In genomic region chr11:82734120-82734479, GRCh38 we compare ENCODE assay signal across 9 cellular contexts. TPM values are rescaled to one million over a fixed set of nuclear protein-coding genes. Genes with fewer than 3 reads are reported as not detected.
DNase-seq lines count a peak whose midpoint lies in the region; ATAC-seq, FAIRE-seq and TF ChIP-seq lines count a peak whose summit lies in the region.
"Had no signal": no experiment of that assay in that cellular context is flagged by ENCODE, and none has a peak within 500 bp of the region (broad histone marks: within the 10 kb centered on the region; RNA-seq: fewer than 3 reads in every experiment).

No MANE protein-coding gene starts in this region.

- 20% methylated on average over 9 of the region's 9 CpGs for WGBS in K562 (ENCODE audit: insufficient coverage, low coverage, missing lambda C conversion rate)
- no CpG with 5 or more reads among the region's 9 CpGs for WGBS in mesendoderm (ENCODE audit: extremely low coverage, insufficient coverage, low lambda C conversion rate)
- 25% methylated on average over 9 of the region's 9 CpGs for WGBS in testis, 2 donors

- no peak overlapping the region for H2BK5ac ChIP-seq in mesendoderm (ENCODE audit: low read length)

- H3K27me3 ChIP-seq in K562 (ENCODE audit: control insufficient read depth in 2 of 2, insufficient read depth in 2 of 2, low read length in 2 of 2) (peaks cover 16 to 40% of the 10 kb centered on the region in 2 experiments; a peak in 4 of 5 replicates), mesendoderm (ENCODE audit: insufficient read depth, low read length, poor library complexity) (peaks cover 21% of the 10 kb centered on the region), testis (no peaks in the 10 kb centered on the region)

- H3K9me3 ChIP-seq in K562 (replicated peaks; ENCODE audit: control insufficient read depth, insufficient read depth, low read depth, low read length) (no peaks in the 10 kb centered on the region), testis (no peaks in the 10 kb centered on the region)

- no peak overlapping the region for H3K27ac ChIP-seq in K562 (ENCODE audit: extremely low read depth, low read depth, low read length)
- no peak overlapping the region for H3K27ac ChIP-seq in mesendoderm (ENCODE audit: low read depth, low read length)
- peak overlapping the region in 1 of 2 donors; percentile 36 for H3K27ac ChIP-seq in testis

- no peak for FAIRE-seq in K562 (lab: Jason Lieb, UNC)
- FAIRE-seq: GM18507 had no signal

- H2BK15ac ChIP-seq in mesendoderm (replicated peaks; ENCODE audit: low read depth), result no peak overlapping the region

- H3K79me2 ChIP-seq in K562 (ENCODE audit: control insufficient read depth, insufficient read depth, low read length) (no peaks in the 10 kb centered on the region), mesendoderm (ENCODE audit: control insufficient read depth, insufficient read depth, low read length) (no peaks in the 10 kb centered on the region)

- POLR2A ChIA-PET in K562 (lab: Yijun Ruan, JAX), result interaction anchor here (0.6 to 0.8 kb wide), 3 partner anchors 60 to 548 kb away, joined by 3 read pairs; no protein-coding TSS in a partner anchor

- peak overlapping the region; percentile 5 for H3K4me3 Mint-ChIP-seq in activated CD8-positive, alpha-beta memory T cell treated with anti-CD3 and anti-CD28 coated beads, Interleukin-2, amount 10 ng/mL, durations not matched to agents 7 days and 5 days

- H2BK120ac ChIP-seq in mesendoderm (ENCODE audit: low read depth, low read length), result no peak overlapping the region

- H3K79me1 ChIP-seq in mesendoderm (ENCODE audit: low read length), result no peaks in the 10 kb centered on the region

- BruUV-seq in K562 (replicated peaks; lab: Mats Ljungman, UMichigan), result no TSS peak

- H3K4me1 Mint-ChIP-seq in activated CD8-positive, alpha-beta memory T cell treated with anti-CD3 and anti-CD28 coated beads, Interleukin-2, amount 10 ng/mL, durations not matched to agents 7 days and 5 days, result peaks cover 4% of the 10 kb centered on the region

- no peak overlapping the region for H3K27ac Mint-ChIP-seq in activated CD8-positive, alpha-beta memory T cell treated with anti-CD3 and anti-CD28 coated beads, Interleukin-2, amount 10 ng/mL, durations not matched to agents 7 days and 5 days

- no peak overlapping the region for H2AK5ac ChIP-seq in mesendoderm (ENCODE audit: low read length)

- no peaks in the 10 kb centered on the region for H3K36me3 Mint-ChIP-seq in activated CD8-positive, alpha-beta memory T cell treated with anti-CD3 and anti-CD28 coated beads, Interleukin-2, amount 10 ng/mL, durations not matched to agents 7 days and 5 days

- no peak overlapping the region for H3K4ac ChIP-seq in mesendoderm (ENCODE audit: low read depth, low read length)

- TF ChIP-seq RAD21 in K562 (CRISPR knock-in tag; conservative IDR thresholded peaks at IDR 0.05 in 1 of 2, IDR thresholded peaks at IDR 0.05 in 1 of 2), result no peak

- H2AFZ ChIP-seq in K562 (ENCODE audit: low read depth, low read length), result peak overlapping the region; percentile 88

- no peak for TF ChIP-seq POLR2A in K562 (conservative IDR thresholded peaks at IDR 0.05)
- no peak for TF ChIP-seq POLR2A in testis (IDR thresholded peaks at IDR 0.05)

- no peak for TF ChIP-seq EP300 in K562 (IDR thresholded peaks at IDR 0.05; ENCODE audit: low read length)

- no peak for TF ChIP-seq CTCF in K562 (IDR thresholded peaks at IDR 0.05 in 2 of 3, conservative IDR thresholded peaks at IDR 0.05 in 1 of 3; ENCODE audit: insufficient read depth in 2 of 3, low read depth in 1 of 3, low read length in 3 of 3)
- no peak for TF ChIP-seq CTCF in testis (IDR thresholded peaks at IDR 0.05)

- ATAC-seq in activated CD8-positive, alpha-beta memory T cell treated with anti-CD3 and anti-CD28 coated beads, Interleukin-2, amount 10 ng/mL, durations not matched to agents 7 days and 5 days, result no peak
- ATAC-seq in K562 (no peak), HG03025 (IDR thresholded peaks at IDR 0.05; ENCODE audit: low FRiP score, unreplicated experiment) (no peak)

- no peaks in the 10 kb centered on the region for H3K9me3 Mint-ChIP-seq in activated CD8-positive, alpha-beta memory T cell treated with anti-CD3 and anti-CD28 coated beads, Interleukin-2, amount 10 ng/mL, durations not matched to agents 7 days and 5 days (ENCODE audit: low read depth)

- no peak overlapping the region for H3K23ac ChIP-seq in mesendoderm (ENCODE audit: low read length)

- peak overlapping the region; percentile 65 for H3K4me2 ChIP-seq in K562 (ENCODE audit: insufficient read depth, low read length)
- peak overlapping the region; percentile 86 for H3K4me2 ChIP-seq in mesendoderm (ENCODE audit: low read length)

- H3K9ac ChIP-seq in K562 (ENCODE audit: insufficient read depth in 1 of 2, low read depth in 2 of 2, low read length in 2 of 2), result no peak overlapping the region; a peak in 1 of 4 replicates
- peak overlapping the region; percentile 73 for H3K9ac ChIP-seq in mesendoderm (ENCODE audit: low read length)

- no peak for DNase-seq in activated CD8-positive, alpha-beta memory T cell treated with anti-CD3 and anti-CD28 coated beads, Interleukin-2, amount 10 ng/mL, durations not matched to agents 7 days and 5 days
- DNase-seq in activated CD8-positive, alpha-beta memory T cell treated with anti-CD3 and anti-CD28 coated beads, Interleukin-2, amount 50 U/mL, for 48 hours, result no peak
- no peak for DNase-seq in K562 (ENCODE audit: extremely low read depth in 1 of 4, low spot score in 3 of 4)
- no peak for DNase-seq in mesendoderm
- no peak for DNase-seq in testis
- no peak for DNase-seq in T1000 (lab: John Stamatoyannopoulos, UW)
- DNase-seq in ACHN, result no peak

- H3K4me1 ChIP-seq in K562 (replicated peaks in 1 of 2; ENCODE audit: control insufficient read depth in 2 of 2, insufficient read depth in 2 of 2, low read length in 2 of 2) (peaks cover 2 to 19% of the 10 kb centered on the region in 2 experiments; a peak in 4 of 5 replicates), mesendoderm (ENCODE audit: control insufficient read depth, low read depth, low read length) (peaks cover 8% of the 10 kb centered on the region), testis (no peaks in the 10 kb centered on the region)

- H4K20me1 ChIP-seq in K562 (replicated peaks; ENCODE audit: control insufficient read depth, insufficient read depth, low read length), result no peaks in the 10 kb centered on the region

- no peaks in the 10 kb centered on the region for H3K36me3 ChIP-seq in K562 (ENCODE audit: control insufficient read depth, insufficient read depth, low read length)
- no peaks in the 10 kb centered on the region for H3K36me3 ChIP-seq in mesendoderm (ENCODE audit: control insufficient read depth, insufficient read depth, low read length)
- H3K36me3 ChIP-seq in testis (ENCODE audit: low read depth, missing control alignments), result no peaks in the 10 kb centered on the region

- no peak overlapping the region for H4K5ac ChIP-seq in mesendoderm (ENCODE audit: low read length)

- H4K8ac ChIP-seq in mesendoderm (ENCODE audit: low read depth, low read length), result no peak overlapping the region

- peak overlapping the region; percentile 44 for H3K4me3 ChIP-seq in K562
- H3K4me3 ChIP-seq in mesendoderm (ENCODE audit: low read length), result no peak overlapping the region
- peak overlapping the region; percentile 52 to 59 for H3K4me3 ChIP-seq in testis

- peaks cover 78% of the 10 kb centered on the region for H3K27me3 Mint-ChIP-seq in activated CD8-positive, alpha-beta memory T cell treated with anti-CD3 and anti-CD28 coated beads, Interleukin-2, amount 10 ng/mL, durations not matched to agents 7 days and 5 days

- in situ Hi-C loops in K562 (cut with MboI), result no loop called here
- in situ Hi-C loops in ACHN (cut with HindIII; ENCODE audit: low pct_ligation_motif_present, low pct_unique_long_range_greater_than_20kb, low sequenced_read_pairs), result no loop called here

- intact Hi-C loops in K562 (cut with micrococcal nuclease) (no loop called here), testis (cut with DNase I; ENCODE audit: low total_unique reads) (no loop called here)

- no peaks in the 10 kb centered on the region for H3K9me1 ChIP-seq in K562 (ENCODE audit: control insufficient read depth, insufficient read depth, low read length)

- H3K56ac ChIP-seq in mesendoderm (ENCODE audit: low read length), result peak overlapping the region; percentile 90

- CTCF ChIA-PET in activated CD8-positive, alpha-beta memory T cell treated with anti-CD3 and anti-CD28 coated beads, Interleukin-2, amount 10 ng/mL, durations not matched to agents 7 days and 5 days (lab: Charles Lee), result interaction anchor here (0.9 kb wide), 1 partner anchor 13 kb away, joined by 3 read pairs; no protein-coding TSS in a partner anchor
- CTCF ChIA-PET in K562 (lab: Yijun Ruan, JAX; ENCODE audit: low intra/inter-chr PET ratio), result interaction anchor here (0.6 kb wide), 1 partner anchor 172 kb away, joined by 4 read pairs; no protein-coding TSS in a partner anchor

- no peak overlapping the region for H3K18ac ChIP-seq in mesendoderm (ENCODE audit: low read length)

TF ChIP-seq in K562, 482 proteins besides CTCF, POLR2A, EP300 and RAD21:
- TF ChIP-seq POLR2G (IDR thresholded peaks at IDR 0.05; ENCODE audit: low read depth, low read length), result no peak
- TF ChIP-seq TEAD2 (tag; IDR thresholded peaks at IDR 0.05), result no peak
- no peak for TF ChIP-seq ZFPM2 (CRISPR knock-in tag; IDR thresholded peaks at IDR 0.05)

RNA-seq across cellular contexts. Expression of gene FAM181B, which starts 0.4 kb away (rescaled TPM):
- not detected for total RNA-seq in activated CD8-positive, alpha-beta memory T cell treated with anti-CD3 and anti-CD28 coated beads, Interleukin-2, amount 10 ng/mL, durations not matched to agents 7 days and 5 days
- 0.07 TPM in 1 of 2 replicates, not detected in the other for total RNA-seq in K562 (2011; cell fraction: chromatin; rRNA removed; ENCODE audit: low replicate concordance)
- total RNA-seq in K562 (2011; cell fraction: nucleolus; rRNA removed), result under 0.01 and 0.13 TPM in 2 replicates
- 0.15 TPM in 2 replicates for total RNA-seq in K562 (2011; cell fraction: nucleoplasm; rRNA removed)
- not detected in 2 replicates for total RNA-seq in K562 (2014; rRNA removed)
- not detected in 2 replicates for total RNA-seq in K562 (2014; rRNA removed; fragmentation: Illumina TruSeq; extraction: Trizol)
- total RNA-seq in K562 (2015; rRNA removed; fragmentation: Illumina TruSeq; extraction: Trizol), result not detected in 2 replicates
- not detected in 2 replicates for total RNA-seq in K562 (2021)
- 0.01 and 0.05 TPM in 2 replicates for polyA plus RNA-seq in K562 (2011; rRNA removed)
- polyA plus RNA-seq in K562 (2011; cell fraction: cytosol; rRNA removed), result 0.01 and 0.12 TPM in 2 replicates
- 0.04 and 0.08 TPM in 2 replicates for polyA plus RNA-seq in K562 (2011; cell fraction: nucleus; rRNA removed)
- polyA plus RNA-seq in K562 (2012), result 0.07 and 0.11 TPM in 2 replicates
- polyA plus RNA-seq in K562 (2014; fragmentation: Illumina TruSeq; extraction: Trizol), result not detected in 2 replicates
- not detected for polyA plus RNA-seq in K562 (2014; fragmentation: Nextera tagmentation; extraction: Ambion mirVana)
- polyA plus RNA-seq in K562 (2014; rRNA removed), result not detected in 2 replicates
- 0.09 TPM in 1 of 2 replicates, not detected in the other for polyA minus RNA-seq in K562 (2011; rRNA and poly(A)+ RNA removed)
- 0.46 TPM in 1 of 2 replicates, not detected in the other for polyA minus RNA-seq in K562 (2011; cell fraction: cytosol; rRNA and poly(A)+ RNA removed)
- 0.13 and 0.67 TPM in 2 replicates for polyA minus RNA-seq in K562 (2011; cell fraction: nucleus; rRNA and poly(A)+ RNA removed)
- polyA plus RNA-seq in mesendoderm (2013, experiment 1 of 2), result 0.44 TPM
- 0.48 TPM for polyA plus RNA-seq in mesendoderm (2013, experiment 2 of 2)
- total RNA-seq in testis, result 1 to 10 TPM; 1.1 to 1.2 TPM
- polyA plus RNA-seq in testis (ENCODE audit: insufficient read depth, low read depth, low replicate concordance), result 0.45 TPM
